ENCODE assay signal across 28 cellular contexts in genomic region chr9:13190040-13190439, GRCh38.
"Had no signal": no experiment of that assay in that cellular context is flagged by ENCODE, and none has a peak within 500 bp of the region (broad histone marks: within the 10 kb centered on the region; RNA-seq: fewer than 3 reads in every experiment).

No MANE protein-coding gene starts in this region.

- H3K36me3 Mint-ChIP-seq: immature natural killer cell; memory B cell; naive B cell; natural killer cell treated with Interleukin-12 subunit alpha and Interleukin-12 subunit beta and Interleukin-15 and Interleukin-18, amount 100 ng/mL, for 72 hours; stimulated activated effector memory CD8-positive, alpha-beta T cell treated with anti-CD3 and anti-CD28 coated beads, Interleukin-12 subunit alpha, Interleukin-12 subunit beta, amount 100 ng/mL, for 72 hours had no signal

- H3K4me1 ChIP-seq: colonic mucosa, esophagus muscularis mucosa, heart right ventricle, left lung, lower lobe of right lung, prostate gland, right atrium auricular region, sigmoid colon, stomach, thyroid gland, upper lobe of left lung had no signal

- H3K4me1 Mint-ChIP-seq: endodermal cell; immature natural killer cell; memory B cell; naive B cell; stimulated activated effector memory CD8-positive, alpha-beta T cell treated with anti-CD3 and anti-CD28 coated beads, Interleukin-12 subunit alpha, Interleukin-12 subunit beta, amount 100 ng/mL, for 72 hours had no signal

- DNase-seq: central memory CD4-positive, alpha-beta T cell; colonic mucosa; effector CD8-positive, alpha-beta T cell; endodermal cell; foreskin melanocyte; glutamatergic neuron; heart right ventricle; hypothalamus; immature natural killer cell; left lung; lower lobe of right lung; naive B cell; nucleus accumbens; sigmoid colon; stimulated activated CD4-positive, alpha-beta T cell treated with anti-CD3 and anti-CD28 coated beads, Interleukin-2, amount 100 ng/mL, for 24 hours; stimulated activated CD4-positive, alpha-beta T cell treated with anti-CD3 and anti-CD28 coated beads, Interleukin-4, amount 100 ng/mL, for 24 hours; stimulated activated naive CD4-positive, alpha-beta T cell treated with Interleukin-2 at 50 U/mL for 16 hours; stomach; thyroid gland; upper lobe of left lung had no signal

- ATAC-seq: heart right ventricle; left lung; lower lobe of right lung; mucosa of descending colon; natural killer cell treated with Interleukin-12 subunit alpha and Interleukin-12 subunit beta and Interleukin-15 and Interleukin-18, amount 100 ng/mL, for 72 hours; stimulated activated effector memory CD8-positive, alpha-beta T cell treated with anti-CD3 and anti-CD28 coated beads, Interleukin-12 subunit alpha, Interleukin-12 subunit beta, amount 100 ng/mL, for 72 hours had no signal

- H3K27me3 ChIP-seq: colonic mucosa, esophagus muscularis mucosa, heart right ventricle, left lung, right atrium auricular region, sigmoid colon, stomach, thyroid gland, upper lobe of left lung had no signal

- H3K27ac ChIP-seq: colonic mucosa, esophagus muscularis mucosa, heart right ventricle, left lung, lower lobe of right lung, prostate gland, right atrium auricular region, sigmoid colon, stomach, thyroid gland, upper lobe of left lung had no signal

- H3K27me3 Mint-ChIP-seq: dendritic cell treated with granulocyte-macrophage colony-stimulating factor and Interleukin-4, amounts not matched to agents 40 ng/mL and 50 ng/mL, for 4 days; memory B cell; naive B cell; natural killer cell treated with Interleukin-12 subunit alpha and Interleukin-12 subunit beta and Interleukin-15 and Interleukin-18, amount 100 ng/mL, for 72 hours had no signal

- H3K9me3 Mint-ChIP-seq: dendritic cell treated with granulocyte-macrophage colony-stimulating factor and Interleukin-4, amounts not matched to agents 40 ng/mL and 50 ng/mL, for 4 days; endodermal cell had no signal

- H3K9me3 ChIP-seq: colonic mucosa, esophagus muscularis mucosa, heart right ventricle, left lung, lower lobe of right lung, mucosa of descending colon, prostate gland, right atrium auricular region, sigmoid colon, stomach, thyroid gland, upper lobe of left lung had no signal

- H3K27ac Mint-ChIP-seq: dendritic cell treated with granulocyte-macrophage colony-stimulating factor and Interleukin-4, amounts not matched to agents 40 ng/mL and 50 ng/mL, for 4 days; endodermal cell; immature natural killer cell; memory B cell; naive B cell; natural killer cell treated with Interleukin-12 subunit alpha and Interleukin-12 subunit beta and Interleukin-15 and Interleukin-18, amount 100 ng/mL, for 72 hours; stimulated activated effector memory CD8-positive, alpha-beta T cell treated with anti-CD3 and anti-CD28 coated beads, Interleukin-12 subunit alpha, Interleukin-12 subunit beta, amount 100 ng/mL, for 72 hours had no signal

- H3K36me3 ChIP-seq: colonic mucosa, prostate gland had no signal

- H3K4me3 ChIP-seq: colonic mucosa, esophagus muscularis mucosa, heart right ventricle, left lung, lower lobe of right lung, mucosa of descending colon, prostate gland, right atrium auricular region, sigmoid colon, stomach, thyroid gland, upper lobe of left lung had no signal

- H3K4me3 Mint-ChIP-seq: dendritic cell treated with granulocyte-macrophage colony-stimulating factor and Interleukin-4, amounts not matched to agents 40 ng/mL and 50 ng/mL, for 4 days; endodermal cell; immature natural killer cell; memory B cell; naive B cell; natural killer cell treated with Interleukin-12 subunit alpha and Interleukin-12 subunit beta and Interleukin-15 and Interleukin-18, amount 100 ng/mL, for 72 hours; stimulated activated effector memory CD8-positive, alpha-beta T cell treated with anti-CD3 and anti-CD28 coated beads, Interleukin-12 subunit alpha, Interleukin-12 subunit beta, amount 100 ng/mL, for 72 hours had no signal
